ENCODE assay signal across 8 cellular contexts in genomic region chr12:124388038-124388676, GRCh38.
DNase-seq lines count a peak whose midpoint lies in the region; ATAC-seq and TF ChIP-seq lines count a peak whose summit lies in the region.

No MANE protein-coding gene starts in this region.

- H3K36me3 Mint-ChIP-seq in activated T-helper 1 cell treated with anti-CD3 and anti-CD28 coated beads, Interleukin-12 subunit alpha, Interleukin-12 subunit beta, Interleukin-2, Interleukin-4 antibody, amounts not matched to agents 30 ng/mL and 10 ng/mL and 1 ng/mL, durations not matched to agents 14 hours and 24 hours and 36 hours (ENCODE audit: low read depth): peaks cover 8% of the 10 kb centered on the region

- peak overlapping the region; percentile 17 for H3K9ac ChIP-seq in iPS-18a (ENCODE audit: low read length)
- H3K9ac ChIP-seq in skeletal muscle tissue (ENCODE audit: low read depth in 1 of 3, low read length in 3 of 3): peak overlapping the region; percentile 97 to 100 (median 98)

- H3K36me3 ChIP-seq in iPS-18a (ENCODE audit: control insufficient read depth, low read depth, low read length): peaks cover 4% of the 10 kb centered on the region
- H3K36me3 ChIP-seq in skeletal muscle tissue (ENCODE audit: control insufficient read depth in 3 of 3, insufficient read depth in 3 of 3, low read length in 3 of 3): peaks cover 13 to 28% (median 26%) of the 10 kb centered on the region in 3 donors

- H3K27me3 ChIP-seq in iPS-18a (ENCODE audit: control insufficient read depth, insufficient read depth, low read length) (no peaks in the 10 kb centered on the region), skeletal muscle tissue (ENCODE audit: control insufficient read depth in 3 of 3, insufficient read depth in 3 of 3, low read length in 3 of 3) (no peaks in the 10 kb centered on the region)

- H3K4me1 ChIP-seq in iPS-18a (ENCODE audit: control insufficient read depth, low read depth, low read length) (peaks cover 12% of the 10 kb centered on the region), skeletal muscle tissue (ENCODE audit: control insufficient read depth in 3 of 3, insufficient read depth in 3 of 3, low read length in 3 of 3) (peaks cover 76 to 92% (median 81%) of the 10 kb centered on the region in 3 donors)

- H3K9me3 ChIP-seq in iPS-18a (ENCODE audit: control insufficient read depth, low read depth, low read length) (no peaks in the 10 kb centered on the region), skeletal muscle tissue (ENCODE audit: control insufficient read depth in 3 of 3, low read length in 3 of 3) (no peaks in the 10 kb centered on the region)

- peak overlapping the region; percentile 26 for H3K4me3 Mint-ChIP-seq in activated T-helper 1 cell treated with anti-CD3 and anti-CD28 coated beads, Interleukin-12 subunit alpha, Interleukin-12 subunit beta, Interleukin-2, Interleukin-4 antibody, amounts not matched to agents 30 ng/mL and 10 ng/mL and 1 ng/mL, durations not matched to agents 14 hours and 24 hours and 36 hours

- no peak for DNase-seq in activated T-helper 1 cell treated with anti-CD3 and anti-CD28 coated beads, Interleukin-12 subunit alpha, Interleukin-12 subunit beta, Interleukin-2, Interleukin-4 antibody, amounts not matched to agents 30 ng/mL and 10 ng/mL and 1 ng/mL, durations not matched to agents 14 hours and 24 hours and 36 hours (ENCODE audit: low spot score)
- DNase-seq in DMS 273 treated with DMSO at 0.1 percent for 48 hours (lab: John Stamatoyannopoulos, UW) (no peak), left colon (no peak), amygdala (lab: John Stamatoyannopoulos, UW) (no peak)

- ATAC-seq in left colon (no peak), HG03280 (IDR thresholded peaks at IDR 0.05; ENCODE audit: unreplicated experiment) (no peak)

- intact Hi-C loops in activated T-helper 1 cell treated with anti-CD3 and anti-CD28 coated beads, Interleukin-12 subunit alpha, Interleukin-12 subunit beta, Interleukin-2, Interleukin-4 antibody, amounts not matched to agents 30 ng/mL and 10 ng/mL and 1 ng/mL, durations not matched to agents 14 hours and 24 hours and 36 hours (cut with micrococcal nuclease): no loop called here
- intact Hi-C loops in left colon (cut with DNase I, micrococcal nuclease): no loop called here

- H3K27me3 Mint-ChIP-seq in activated T-helper 1 cell treated with anti-CD3 and anti-CD28 coated beads, Interleukin-12 subunit alpha, Interleukin-12 subunit beta, Interleukin-2, Interleukin-4 antibody, amounts not matched to agents 30 ng/mL and 10 ng/mL and 1 ng/mL, durations not matched to agents 14 hours and 24 hours and 36 hours (ENCODE audit: insufficient read depth): peaks cover 4% of the 10 kb centered on the region

- H3K4me3 ChIP-seq in iPS-18a (ENCODE audit: low read length) (peak overlapping the region; percentile 45), skeletal muscle tissue (ENCODE audit: low read length in 3 of 3) (peak overlapping the region; percentile 89 to 97 (median 93))

- no peak overlapping the region for H3K27ac Mint-ChIP-seq in activated T-helper 1 cell treated with anti-CD3 and anti-CD28 coated beads, Interleukin-12 subunit alpha, Interleukin-12 subunit beta, Interleukin-2, Interleukin-4 antibody, amounts not matched to agents 30 ng/mL and 10 ng/mL and 1 ng/mL, durations not matched to agents 14 hours and 24 hours and 36 hours

- H3K27ac ChIP-seq in iPS-18a (ENCODE audit: low read length): no peak overlapping the region
- peak overlapping the region; percentile 98 for H3K27ac ChIP-seq in skeletal muscle tissue (ENCODE audit: low read depth, low read length)

- no peaks in the 10 kb centered on the region for H3K9me3 Mint-ChIP-seq in activated T-helper 1 cell treated with anti-CD3 and anti-CD28 coated beads, Interleukin-12 subunit alpha, Interleukin-12 subunit beta, Interleukin-2, Interleukin-4 antibody, amounts not matched to agents 30 ng/mL and 10 ng/mL and 1 ng/mL, durations not matched to agents 14 hours and 24 hours and 36 hours

- H3K4me1 Mint-ChIP-seq in activated T-helper 1 cell treated with anti-CD3 and anti-CD28 coated beads, Interleukin-12 subunit alpha, Interleukin-12 subunit beta, Interleukin-2, Interleukin-4 antibody, amounts not matched to agents 30 ng/mL and 10 ng/mL and 1 ng/mL, durations not matched to agents 14 hours and 24 hours and 36 hours (ENCODE audit: low read depth): peaks cover 22% of the 10 kb centered on the region

- peak; percentile 31 for TF ChIP-seq POLR2A in GM19193 (IDR thresholded peaks at IDR 0.05; ENCODE audit: extremely low read depth, insufficient read depth, insufficient read length)
